In the genomic region with DNA sequence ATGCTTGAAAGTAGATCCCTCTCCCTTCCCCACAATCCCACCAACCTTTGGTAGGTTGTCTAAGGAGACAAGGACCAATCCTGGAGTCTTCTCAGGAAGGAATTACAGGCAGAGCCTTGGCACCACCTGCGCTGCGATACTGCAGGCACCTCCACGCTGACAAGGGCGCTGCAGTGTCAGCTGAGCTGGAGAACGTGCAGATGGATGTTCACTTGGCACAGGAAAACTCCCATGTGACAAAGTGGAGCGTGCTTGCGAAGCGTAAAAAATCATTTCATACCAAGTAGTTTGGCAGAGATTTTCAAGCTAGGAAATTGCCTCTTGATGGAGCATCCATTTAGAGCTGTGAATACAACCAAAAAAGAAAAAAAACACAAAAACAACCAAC, we compare ENCODE assay signal across 14 cellular contexts.
DNase-seq lines count a peak whose midpoint lies in the region; ATAC-seq and TF ChIP-seq lines count a peak whose summit lies in the region.
"Had no signal": no experiment of that assay in that cellular context is flagged by ENCODE, and none has a peak within 500 bp of the region (broad histone marks: within the 10 kb centered on the region; RNA-seq: fewer than 3 reads in every experiment).

No MANE protein-coding gene starts in this region.

- H3K4me1 ChIP-seq in subcutaneous abdominal adipose tissue (ENCODE audit: control insufficient read depth in 5 of 5, insufficient read depth in 5 of 5, low read length in 5 of 5): peaks cover 5 to 36% (median 33%) of the 10 kb centered on the region in 5 donors
- H3K4me1 ChIP-seq: parathyroid adenoma had no signal

- H3K27me3 ChIP-seq in subcutaneous abdominal adipose tissue (ENCODE audit: control insufficient read depth in 5 of 5, insufficient read depth in 4 of 5, low read length in 5 of 5): peaks cover 0 to 6% (median 4%) of the 10 kb centered on the region in 5 donors
- H3K27me3 ChIP-seq: esophagus muscularis mucosa, upper lobe of right lung had no signal

- peak; percentile 1 for TF ChIP-seq CTCF in epithelial cell of esophagus (IDR thresholded peaks at IDR 0.05; ENCODE audit: insufficient read depth, low read depth, low read length, missing control alignments)

- H3K9ac ChIP-seq in subcutaneous abdominal adipose tissue (ENCODE audit: low read length in 5 of 5): no peak overlapping the region
- H3K9ac ChIP-seq: parathyroid adenoma had no signal

- H3K9me3 ChIP-seq in subcutaneous abdominal adipose tissue (ENCODE audit: control insufficient read depth in 5 of 5, low read length in 5 of 5): peaks cover 0 to 5% (median 0%) of the 10 kb centered on the region in 5 donors
- H3K9me3 ChIP-seq: esophagus muscularis mucosa, upper lobe of right lung had no signal

- DNase-seq in NCI-H524 (lab: John Stamatoyannopoulos, UW) (peak; percentile 58 to 79), NCI-H524 treated with DMSO at 0.1 percent for 48 hours (lab: John Stamatoyannopoulos, UW) (no peak), NCI-H2196 (lab: John Stamatoyannopoulos, UW; ENCODE audit: unreplicated experiment) (peak; percentile 72), epithelial cell of esophagus (ENCODE audit: low read depth) (no peak), SIG-M5 (lab: John Stamatoyannopoulos, UW) (no peak)
- DNase-seq: activated CD8-positive, alpha-beta memory T cell treated with anti-CD3 and anti-CD28 coated beads, Interleukin-2, amount 50 U/mL, for 48 hours; upper lobe of right lung had no signal

- no peaks in the 10 kb centered on the region for H3K36me3 ChIP-seq in subcutaneous abdominal adipose tissue (ENCODE audit: control insufficient read depth in 5 of 5, insufficient read depth in 5 of 5, low read length in 5 of 5)
- H3K36me3 ChIP-seq: esophagus muscularis mucosa, upper lobe of right lung had no signal

- ATAC-seq in HG03196 (IDR thresholded peaks at IDR 0.05; ENCODE audit: unreplicated experiment) (no peak), HG03469 (IDR thresholded peaks at IDR 0.05; ENCODE audit: unreplicated experiment) (no peak)
- ATAC-seq: K562 had no signal

- peak overlapping the region; percentile 23 for H3K27ac ChIP-seq in subcutaneous abdominal adipose tissue (ENCODE audit: low read depth, low read length)
- H3K27ac ChIP-seq: parathyroid adenoma, SK-N-MC, upper lobe of right lung had no signal

- H3K4me3 ChIP-seq in epithelial cell of esophagus (ENCODE audit: low read length): no peak overlapping the region
- peak overlapping the region in 2 of 5 donors; percentile 12 to 39 for H3K4me3 ChIP-seq in subcutaneous abdominal adipose tissue (ENCODE audit: low read depth in 1 of 5, low read length in 5 of 5)
- H3K4me3 ChIP-seq: K562, SK-N-MC, upper lobe of right lung had no signal

Comparison
In these comparisons a context has a peak if more than half of its experiments do, and no peak if none do; other contexts are left out.
1. DNase-seq: peak in NCI-H524 (2 of 2) and NCI-H2196 (single experiment); none in NCI-H524 treated with DMSO at 0.1 percent for 48 hours (single experiment), epithelial cell of esophagus (single experiment) and SIG-M5 (single experiment).